ENCODE assay signal across 18 cellular contexts in the genomic region with DNA sequence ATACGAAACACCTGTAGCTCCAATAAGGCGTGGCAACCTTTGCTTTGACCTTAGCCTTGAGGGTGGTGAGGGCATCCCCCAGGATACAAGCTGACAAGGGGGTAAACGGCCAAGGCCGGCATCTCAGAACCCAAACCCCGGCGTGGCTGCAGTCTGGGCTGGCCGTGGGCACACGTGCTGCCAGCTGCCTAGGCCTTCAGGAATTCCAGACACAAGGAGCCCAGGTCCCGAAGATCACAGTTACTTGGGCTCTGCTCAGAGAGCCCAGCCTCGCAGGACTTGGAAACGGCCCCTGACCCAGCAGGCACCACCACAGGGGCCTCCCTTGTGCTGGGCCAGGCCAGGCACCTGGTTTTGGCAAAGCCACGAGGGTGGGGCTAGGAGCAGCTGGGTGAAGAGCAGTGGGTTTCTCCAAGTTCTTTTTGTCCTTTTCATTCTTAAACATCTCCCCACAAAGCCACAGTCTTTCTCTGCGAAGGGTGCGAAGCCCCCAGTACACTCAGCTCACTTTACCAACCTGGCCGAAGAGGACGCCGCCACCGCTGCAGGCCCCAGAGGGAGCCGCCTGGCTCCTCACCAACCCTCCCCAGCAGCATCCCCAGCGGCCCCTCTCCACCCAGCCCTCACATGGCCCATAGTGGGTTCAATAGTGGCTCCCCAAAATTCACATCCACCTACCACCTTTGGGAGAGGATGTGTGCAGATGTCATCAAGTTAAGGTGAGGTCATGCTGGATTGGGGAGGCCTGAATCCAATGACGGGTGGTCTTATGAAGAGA. TPM values are rescaled to one million over a fixed set of nuclear protein-coding genes. Genes with fewer than 3 reads are reported as not detected.
DNase-seq lines count a peak whose midpoint lies in the region; ATAC-seq, FAIRE-seq and TF ChIP-seq lines count a peak whose summit lies in the region.
"Had no signal": no experiment of that assay in that cellular context is flagged by ENCODE, and none has a peak within 500 bp of the region (broad histone marks: within the 10 kb centered on the region; RNA-seq: fewer than 3 reads in every experiment).

No MANE protein-coding gene starts in this region.

- H3K4me3 ChIP-seq in BLaER1 treated with 17β-estradiol and CSF1 and Interleukin-3, amounts not matched to agents 10 nM and 100 nM, result no peak overlapping the region
- no peak overlapping the region for H3K4me3 ChIP-seq in kidney (ENCODE audit: low read length in 2 of 2)
- no peak overlapping the region for H3K4me3 ChIP-seq in trophoblast cell (ENCODE audit: low read depth, low read length)

- no peak overlapping the region for H2AK5ac ChIP-seq in trophoblast cell (ENCODE audit: low read length)

- H3K27ac ChIP-seq in BLaER1 treated with 17β-estradiol and CSF1 and Interleukin-3, amounts not matched to agents 10 nM and 100 nM, result no peak overlapping the region
- H3K27ac ChIP-seq in kidney (ENCODE audit: low read depth in 2 of 2, low read length in 2 of 2) (no peak overlapping the region), trophoblast cell (ENCODE audit: low read depth, low read length) (no peak overlapping the region)

- H4K12ac ChIP-seq in trophoblast cell (ENCODE audit: low read depth, low read length), result no peak overlapping the region

- H3K27me3 Mint-ChIP-seq in natural killer cell treated with Interleukin-12 subunit alpha and Interleukin-12 subunit beta and Interleukin-15 and Interleukin-18, amount 100 ng/mL, for 72 hours, result no peaks in the 10 kb centered on the region
- H3K27me3 Mint-ChIP-seq: CD4-positive, CD25-positive, alpha-beta regulatory T cell had no signal

- no peak overlapping the region for H4K8ac ChIP-seq in trophoblast cell (ENCODE audit: low read depth, low read length)

- no peak overlapping the region for H3K23ac ChIP-seq in trophoblast cell (ENCODE audit: low read length)

- H3K9me3 Mint-ChIP-seq in natural killer cell treated with Interleukin-12 subunit alpha and Interleukin-12 subunit beta and Interleukin-15 and Interleukin-18, amount 100 ng/mL, for 72 hours, result no peaks in the 10 kb centered on the region
- H3K9me3 Mint-ChIP-seq: CD4-positive, CD25-positive, alpha-beta regulatory T cell; CD8-positive, alpha-beta memory T cell; H9 had no signal

- H4K20me1 ChIP-seq in BLaER1 treated with 17β-estradiol and CSF1 and Interleukin-3, amounts not matched to agents 10 nM and 100 nM, result peaks cover 0 to 24% (median 0%) of the 10 kb centered on the region in 11 experiments; a peak in 1 of 22 replicates

- H3K4me1 ChIP-seq in BLaER1 treated with 17β-estradiol and CSF1 and Interleukin-3, amounts not matched to agents 10 nM and 100 nM, result peaks cover 0 to 46% (median 25%) of the 10 kb centered on the region in 10 experiments; a peak in 15 of 20 replicates
- H3K4me1 ChIP-seq in kidney (ENCODE audit: control insufficient read depth in 1 of 2, insufficient read depth in 1 of 2, low read depth in 1 of 2, low read length in 2 of 2) (no peaks in the 10 kb centered on the region), trophoblast cell (ENCODE audit: control insufficient read depth in 1 of 2, insufficient read depth in 2 of 2, low read length in 2 of 2) (no peaks in the 10 kb centered on the region)

- H3K27ac Mint-ChIP-seq in natural killer cell treated with Interleukin-12 subunit alpha and Interleukin-12 subunit beta and Interleukin-15 and Interleukin-18, amount 100 ng/mL, for 72 hours, result no peak overlapping the region
- H3K27ac Mint-ChIP-seq: CD4-positive, CD25-positive, alpha-beta regulatory T cell; CD8-positive, alpha-beta memory T cell; H9 had no signal

- intact Hi-C loops in kidney (cut with DNase I) (no loop called here), posterior vena cava (cut with DNase I) (no loop called here)

- H3K36me3 ChIP-seq in BLaER1 treated with 17β-estradiol and CSF1 and Interleukin-3, amounts not matched to agents 10 nM and 100 nM, result peaks cover 39 to 84% (median 59%) of the 10 kb centered on the region in 11 experiments
- H3K36me3 ChIP-seq in kidney (ENCODE audit: control insufficient read depth in 1 of 2, insufficient read depth in 2 of 2, low read length in 2 of 2), result peaks cover 4 to 10% of the 10 kb centered on the region in 2 donors
- peaks cover 16 to 24% of the 10 kb centered on the region in 2 experiments for H3K36me3 ChIP-seq in trophoblast cell (ENCODE audit: control insufficient read depth in 1 of 2, insufficient read depth in 2 of 2, low read length in 2 of 2)

- no peak overlapping the region for H3K4me3 Mint-ChIP-seq in natural killer cell treated with Interleukin-12 subunit alpha and Interleukin-12 subunit beta and Interleukin-15 and Interleukin-18, amount 100 ng/mL, for 72 hours
- H3K4me3 Mint-ChIP-seq: CD4-positive, CD25-positive, alpha-beta regulatory T cell; CD8-positive, alpha-beta memory T cell; H9 had no signal

- H2BK5ac ChIP-seq in trophoblast cell (ENCODE audit: low read depth, low read length, poor library complexity), result no peak overlapping the region

- no peak overlapping the region for H3K4ac ChIP-seq in trophoblast cell (ENCODE audit: low read depth, low read length)

- H3K36me3 Mint-ChIP-seq in natural killer cell treated with Interleukin-12 subunit alpha and Interleukin-12 subunit beta and Interleukin-15 and Interleukin-18, amount 100 ng/mL, for 72 hours, result peaks cover 11% of the 10 kb centered on the region

- H3K79me2 ChIP-seq in trophoblast cell (ENCODE audit: control insufficient read depth, insufficient read depth, low read length, poor library complexity), result no peaks in the 10 kb centered on the region

- H3K27me3 ChIP-seq in BLaER1 treated with 17β-estradiol and CSF1 and Interleukin-3, amounts not matched to agents 10 nM and 100 nM, result no peaks in the 10 kb centered on the region
- no peaks in the 10 kb centered on the region for H3K27me3 ChIP-seq in trophoblast cell (ENCODE audit: insufficient read depth, low read length)

- H2BK120ac ChIP-seq in trophoblast cell (ENCODE audit: insufficient read depth, low read length, poor library complexity), result no peak overlapping the region

- no peaks in the 10 kb centered on the region for H3K79me1 ChIP-seq in trophoblast cell (ENCODE audit: low read length)

- TF ChIP-seq CTCF in kidney (IDR thresholded peaks at IDR 0.05; ENCODE audit: borderline replicate concordance, extremely low read depth, insufficient read depth), result no peak

- H3K18ac ChIP-seq in trophoblast cell (ENCODE audit: low read length), result no peak overlapping the region

- no CpG with 5 or more reads among the region's 21 CpGs for WGBS in trophoblast cell (ENCODE audit: extremely low coverage, insufficient coverage, insufficient read length)

- H2AFZ ChIP-seq in trophoblast cell (ENCODE audit: insufficient read depth, low read length, poor library complexity), result no peak overlapping the region

- peaks cover 0 to 3% of the 10 kb centered on the region in 2 donors for H3K4me1 Mint-ChIP-seq in natural killer cell treated with Interleukin-12 subunit alpha and Interleukin-12 subunit beta and Interleukin-15 and Interleukin-18, amount 100 ng/mL, for 72 hours (ENCODE audit: low read depth in 2 of 2)

- H3K9me3 ChIP-seq in BLaER1 treated with 17β-estradiol and CSF1 and Interleukin-3, amounts not matched to agents 10 nM and 100 nM (replicated peaks in 1 of 11), result peaks cover 6 to 12% (median 11%) of the 10 kb centered on the region in 11 experiments; a peak in 14 of 22 replicates
- no peaks in the 10 kb centered on the region for H3K9me3 ChIP-seq in kidney (ENCODE audit: control insufficient read depth in 1 of 2, low read length in 2 of 2)
- H3K9me3 ChIP-seq in trophoblast cell (ENCODE audit: insufficient read depth, low read depth, low read length), result no peaks in the 10 kb centered on the region

- no peak overlapping the region for H4K91ac ChIP-seq in trophoblast cell (ENCODE audit: low read depth, low read length)

- H3K9ac ChIP-seq in BLaER1 treated with 17β-estradiol and CSF1 and Interleukin-3, amounts not matched to agents 10 nM and 100 nM, result 0 out of 22 replicates have a peak overlapping the region, but pooled peaks of 1 of the 11 experiments have one; percentile 11
- H3K9ac ChIP-seq in kidney (ENCODE audit: low read length in 2 of 2) (no peak overlapping the region), trophoblast cell (ENCODE audit: low read length) (no peak overlapping the region)

- H3K14ac ChIP-seq in trophoblast cell (ENCODE audit: low read length), result no peak overlapping the region

- DNase-seq in kidney, result peak; percentile 42
- DNase-seq in myocyte (ENCODE audit: low read depth), result peak; percentile 50
- peak; percentile 72 for DNase-seq in posterior vena cava (ENCODE audit: low spot score)
- DNase-seq in NCI-H2029 treated with DMSO at 0.1 percent for 48 hours (lab: John Stamatoyannopoulos, UW), result no peak
- DNase-seq in natural killer cell treated with Interleukin-12 subunit alpha and Interleukin-12 subunit beta and Interleukin-15 and Interleukin-18, amount 100 ng/mL, for 72 hours (ENCODE audit: low spot score), result no peak
- DNase-seq in trophoblast cell, result no peak
- DNase-seq in stimulated activated CD4-positive, alpha-beta T cell treated with anti-CD3 and anti-CD28 coated beads, Interleukin-1b, Interleukin-23, amount 100 ng/mL, for 48 hours, result no peak
- DNase-seq: 8988T; C1 segment of cervical spinal cord; CD4-positive, CD25-positive, alpha-beta regulatory T cell; CD8-positive, alpha-beta memory T cell; DMS 273 treated with DMSO at 0.1 percent for 48 hours; DMS53; GOT3; H9 had no signal

- no peak for ATAC-seq in natural killer cell treated with Interleukin-12 subunit alpha and Interleukin-12 subunit beta and Interleukin-15 and Interleukin-18, amount 100 ng/mL, for 72 hours

- H3K4me2 ChIP-seq in BLaER1 treated with 17β-estradiol and CSF1 and Interleukin-3, amounts not matched to agents 10 nM and 100 nM, result peak overlapping the region in 7 of 11 experiments; percentile 23 to 70 (median 52); a peak in 11 of 22 replicates
- no peak overlapping the region for H3K4me2 ChIP-seq in trophoblast cell (ENCODE audit: low read length)

- FAIRE-seq in kidney (lab: Jason Lieb, UNC), result no peak
- FAIRE-seq: G401.6, GM12892 had no signal

- no peak overlapping the region for H2BK12ac ChIP-seq in trophoblast cell (ENCODE audit: low read length)

RNA-seq across cellular contexts. Expression of a gene that starts 26.8 kb away (rescaled TPM):
- 8.4 TPM for total RNA-seq in kidney
- 1.3 TPM for polyA plus RNA-seq in kidney (ENCODE audit: insufficient read depth, low read depth, low replicate concordance)
- total RNA-seq in myocyte, result 6.8 and 10.2 TPM in 2 replicates
- 5.8 TPM for polyA plus RNA-seq in myocyte (2012)
- total RNA-seq in posterior vena cava, result 1 to 10 TPM; 2.9 to 5.0 TPM
- total RNA-seq in natural killer cell treated with Interleukin-12 subunit alpha and Interleukin-12 subunit beta and Interleukin-15 and Interleukin-18, amount 100 ng/mL, for 72 hours, result 10 to 100 TPM; 12.9 to 22.1 TPM
- 3.3 and 3.6 TPM in 2 replicates for polyA plus RNA-seq in trophoblast cell (2013)

Comparison
In these comparisons a context has a peak if more than half of its experiments do, and no peak if none do; other contexts are left out.
1. DNase-seq: peak in kidney (single experiment), myocyte (single experiment) and posterior vena cava (single experiment); none in NCI-H2029 treated with DMSO at 0.1 percent for 48 hours (single experiment), natural killer cell treated with Interleukin-12 subunit alpha and Interleukin-12 subunit beta and Interleukin-15 and Interleukin-18, amount 100 ng/mL, for 72 hours (single experiment), trophoblast cell (0 of 2) and stimulated activated CD4-positive, alpha-beta T cell treated with anti-CD3 and anti-CD28 coated beads, Interleukin-1b, Interleukin-23, amount 100 ng/mL, for 48 hours (single experiment).